ENCODE assay signal across 2 cellular contexts in genomic region chr12:113097716-113098427, GRCh38.
A peak's percentile ranks its signal among the peaks of the same experiment; 100 is the strongest.
TF ChIP-seq lines count a peak whose summit lies in the region.

No MANE protein-coding gene starts in this region.

TF ChIP-seq in A549, 52 proteins besides CTCF, POLR2A, EP300 and RAD21:
- no peak for TF ChIP-seq HDAC2 (IDR thresholded peaks at IDR 0.05)
- TF ChIP-seq HMGXB4 (CRISPR knock-in tag; IDR thresholded peaks at IDR 0.05; ENCODE audit: borderline replicate concordance) = no peak
- TF ChIP-seq RFX5 (IDR thresholded peaks at IDR 0.05) = no peak
- no peak for TF ChIP-seq JUN (IDR thresholded peaks at IDR 0.05)
- TF ChIP-seq ZSCAN20 (CRISPR knock-in tag; IDR thresholded peaks at IDR 0.05) = no peak
- no peak for TF ChIP-seq USF2 (IDR thresholded peaks at IDR 0.05)
- TF ChIP-seq RARB (CRISPR knock-in tag; IDR thresholded peaks at IDR 0.05) = no peak
- TF ChIP-seq REST (IDR thresholded peaks at IDR 0.05) = no peak
- no peak for TF ChIP-seq EHMT2 (IDR thresholded peaks at IDR 0.05; ENCODE audit: low read depth)
- no peak for TF ChIP-seq BHLHE40 (IDR thresholded peaks at IDR 0.05; ENCODE audit: low read depth, low read length)
- TF ChIP-seq NR3C1 (IDR thresholded peaks at IDR 0.05) = no peak
- TF ChIP-seq KDM5A (IDR thresholded peaks at IDR 0.05) = no peak

TF ChIP-seq in GM12878, 131 proteins besides CTCF, POLR2A, EP300 and RAD21:
- TF ChIP-seq CREB1 (IDR thresholded peaks at IDR 0.05; ENCODE audit: low read depth) (0 out of 2 replicates have a peak, but pooled peaks have one; percentile 30), NBN (IDR thresholded peaks at IDR 0.05) (0 out of 2 replicates have a peak, but pooled peaks have one; percentile 47), TBL1XR1 (IDR thresholded peaks at IDR 0.05; ENCODE audit: low read depth, low read length) (no peak)
